Comparison of ENCODE assay signal across 2 cellular contexts in genomic region chr18:35379421-35379820, GRCh38.
TF ChIP-seq lines count a peak whose summit lies in the region.

No MANE protein-coding gene starts in this region.

TF ChIP-seq in HepG2, 621 proteins besides CTCF, POLR2A, EP300 and RAD21 (continues in another document):
- TF ChIP-seq SNAPC2 (CRISPR knock-in tag; IDR thresholded peaks at IDR 0.05) (no peak), HOXA9 (CRISPR knock-in tag; IDR thresholded peaks at IDR 0.05; ENCODE audit: borderline replicate concordance) (no peak), DDIT3 (CRISPR knock-in tag; IDR thresholded peaks at IDR 0.05) (no peak), ZNF138 (CRISPR knock-in tag; IDR thresholded peaks at IDR 0.05; ENCODE audit: low read depth) (no peak), ZNF616 (CRISPR knock-in tag; IDR thresholded peaks at IDR 0.05; ENCODE audit: low read depth) (no peak), ZNF770 (CRISPR knock-in tag; IDR thresholded peaks at IDR 0.05) (no peak), ZNF609 (CRISPR knock-in tag; IDR thresholded peaks at IDR 0.05; ENCODE audit: borderline replicate concordance) (no peak), MAFG (CRISPR knock-in tag; IDR thresholded peaks at IDR 0.05) (no peak), HNF4A (CRISPR knock-in tag; IDR thresholded peaks at IDR 0.05) (no peak), KDM2A (CRISPR knock-in tag; IDR thresholded peaks at IDR 0.05; ENCODE audit: borderline replicate concordance, low read depth) (no peak), ZNF382 (CRISPR knock-in tag; IDR thresholded peaks at IDR 0.05; ENCODE audit: borderline replicate concordance) (no peak), ZNF451 (CRISPR knock-in tag; IDR thresholded peaks at IDR 0.05) (no peak)

TF ChIP-seq in GM12878, 131 proteins besides CTCF, POLR2A, EP300 and RAD21:
- peak; percentile 57 for TF ChIP-seq PKNOX1 (IDR thresholded peaks at IDR 0.05)
- no peak for TF ChIP-seq HDGF (IDR thresholded peaks at IDR 0.05)
TF ChIP-seq in GM12878: peak in this region for 1.
